ENCODE assay signal across 12 cellular contexts in genomic region chr17:77349976-77350830, GRCh38.
DNase-seq lines count a peak whose midpoint lies in the region; ATAC-seq, FAIRE-seq and TF ChIP-seq lines count a peak whose summit lies in the region.
"Had no signal": no experiment of that assay in that cellular context is flagged by ENCODE, and none has a peak within 500 bp of the region (broad histone marks: within the 10 kb centered on the region; RNA-seq: fewer than 3 reads in every experiment).

No MANE protein-coding gene starts in this region.

- no peaks in the 10 kb centered on the region for H3K9me3 ChIP-seq in lower lobe of right lung
- H3K9me3 ChIP-seq in uterus, result no peaks in the 10 kb centered on the region

- H3K27me3 ChIP-seq in lower lobe of right lung (ENCODE audit: low read depth), result no peaks in the 10 kb centered on the region
- H3K27me3 ChIP-seq in uterus, result no peaks in the 10 kb centered on the region

- intact Hi-C loops in Right ventricle myocardium superior (cut with DNase I), result loop anchor here (5.0 kb wide), 1 partner anchor 72 kb away; no protein-coding TSS in a partner anchor
- intact Hi-C loops in cardiac septum (cut with DNase I), result no loop called here
- intact Hi-C loops in lower lobe of right lung (cut with DNase I), result no loop called here
- intact Hi-C loops in uterus (cut with DNase I; ENCODE audit: low total_unique reads), result no loop called here

- no peak for TF ChIP-seq CTCF in lower lobe of right lung (IDR thresholded peaks at IDR 0.05)
- no peak for TF ChIP-seq CTCF in uterus (IDR thresholded peaks at IDR 0.05)

- no peak for FAIRE-seq in GM12892 (lab: Jason Lieb, UNC)

- H3K36me3 Mint-ChIP-seq in stimulated activated effector memory CD8-positive, alpha-beta T cell treated with anti-CD3 and anti-CD28 coated beads, Interleukin-12 subunit alpha, Interleukin-12 subunit beta, amount 100 ng/mL, for 72 hours, result peaks cover 5% of the 10 kb centered on the region

- H3K4me1 ChIP-seq in lower lobe of right lung, result peaks cover 25% of the 10 kb centered on the region
- peaks cover 0 to 5% of the 10 kb centered on the region in 2 donors for H3K4me1 ChIP-seq in uterus

- H3K9me3 Mint-ChIP-seq in stimulated activated effector memory CD8-positive, alpha-beta T cell treated with anti-CD3 and anti-CD28 coated beads, Interleukin-12 subunit alpha, Interleukin-12 subunit beta, amount 100 ng/mL, for 72 hours, result no peaks in the 10 kb centered on the region

- TF ChIP-seq POLR2A in uterus (IDR thresholded peaks at IDR 0.05), result no peak
- TF ChIP-seq POLR2A in GM12892 (IDR thresholded peaks at IDR 0.05; ENCODE audit: low read depth, low read length), result no peak

- ATAC-seq in Right ventricle myocardium superior (ENCODE audit: poor library complexity), result peak; percentile 18
- no peak for ATAC-seq in lower lobe of right lung
- ATAC-seq in stimulated activated effector memory CD8-positive, alpha-beta T cell treated with anti-CD3 and anti-CD28 coated beads, Interleukin-12 subunit alpha, Interleukin-12 subunit beta, amount 100 ng/mL, for 72 hours, result no peak

- H3K4me3 ChIP-seq in lower lobe of right lung (no peak overlapping the region), uterus (no peak overlapping the region)

- peaks cover 24% of the 10 kb centered on the region for H3K4me1 Mint-ChIP-seq in stimulated activated effector memory CD8-positive, alpha-beta T cell treated with anti-CD3 and anti-CD28 coated beads, Interleukin-12 subunit alpha, Interleukin-12 subunit beta, amount 100 ng/mL, for 72 hours

- peak overlapping the region; percentile 67 for H3K27ac ChIP-seq in lower lobe of right lung
- H3K27ac ChIP-seq in uterus, result peak overlapping the region; percentile 57 to 64
- H3K27ac ChIP-seq: C4-2B had no signal

- no peak overlapping the region for H3K27ac Mint-ChIP-seq in stimulated activated effector memory CD8-positive, alpha-beta T cell treated with anti-CD3 and anti-CD28 coated beads, Interleukin-12 subunit alpha, Interleukin-12 subunit beta, amount 100 ng/mL, for 72 hours

- no peak overlapping the region for H3K4me3 Mint-ChIP-seq in stimulated activated effector memory CD8-positive, alpha-beta T cell treated with anti-CD3 and anti-CD28 coated beads, Interleukin-12 subunit alpha, Interleukin-12 subunit beta, amount 100 ng/mL, for 72 hours

- DNase-seq in Right ventricle myocardium superior (no peak), cardiac septum (ENCODE audit: low spot score) (no peak), ecto neural progenitor cell (ENCODE audit: low spot score) (peak; percentile 46), lower lobe of right lung (no peak), uterus (peak in 1 of 2 donors; percentile 16), A172 (ENCODE audit: low spot score) (no peak), GM12892 (ENCODE audit: insufficient read length) (no peak)
- no peak for DNase-seq in stimulated activated effector memory CD8-positive, alpha-beta T cell treated with anti-CD3 and anti-CD28 coated beads, Interleukin-12 subunit alpha, Interleukin-12 subunit beta, amount 100 ng/mL, for 72 hours (ENCODE audit: low spot score in 2 of 2)
- DNase-seq: activated CD4-positive, alpha-beta T cell treated with anti-CD3 and anti-CD28 coated beads, Interleukin-2, amount 50 U/mL, for 4 hours; NCI-H1436; stimulated activated CD4-positive, alpha-beta T cell treated with anti-CD3 and anti-CD28 coated beads, Interleukin-12 subunit alpha, Interleukin-12 subunit beta, amount 100 ng/mL, for 4 hours had no signal

- no peaks in the 10 kb centered on the region for H3K36me3 ChIP-seq in lower lobe of right lung
- no peaks in the 10 kb centered on the region for H3K36me3 ChIP-seq in uterus
